ENCODE assay signal across 1 cellular context in the genomic region with DNA sequence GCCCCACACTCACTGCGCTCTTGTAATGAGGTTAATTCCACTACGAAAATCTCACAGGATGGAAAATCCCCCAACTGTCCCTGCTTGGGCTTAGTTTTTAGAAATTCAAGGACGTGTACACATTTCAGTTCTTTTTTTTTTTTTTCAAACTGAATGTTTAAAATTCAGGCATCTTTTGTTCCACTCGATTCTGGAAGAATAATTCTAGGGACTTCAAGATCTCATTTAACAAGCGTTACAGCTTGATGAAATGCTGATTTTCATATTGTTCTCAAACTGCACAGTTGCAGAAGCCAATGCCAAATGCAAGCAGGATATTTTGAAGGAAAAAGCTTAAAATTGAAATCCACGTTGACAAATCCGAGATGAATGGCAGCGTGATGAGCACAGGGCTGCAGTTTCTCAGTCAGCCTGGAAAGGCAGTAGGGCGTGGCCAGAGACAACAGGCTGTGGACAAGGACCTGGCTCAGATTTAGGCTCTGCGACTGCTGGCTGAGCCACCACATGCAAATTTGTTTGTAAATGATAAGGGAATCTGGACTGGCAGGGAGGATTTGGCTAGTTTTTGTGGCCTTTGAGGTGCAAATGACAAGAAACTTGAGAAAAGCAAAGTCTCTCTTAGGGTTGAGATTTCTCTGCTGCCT.
TF ChIP-seq lines count a peak whose summit lies in the region.

No MANE protein-coding gene starts in this region.

TF ChIP-seq in K562, 482 proteins besides CTCF, POLR2A, EP300 and RAD21:
- TF ChIP-seq, protein P1, sequence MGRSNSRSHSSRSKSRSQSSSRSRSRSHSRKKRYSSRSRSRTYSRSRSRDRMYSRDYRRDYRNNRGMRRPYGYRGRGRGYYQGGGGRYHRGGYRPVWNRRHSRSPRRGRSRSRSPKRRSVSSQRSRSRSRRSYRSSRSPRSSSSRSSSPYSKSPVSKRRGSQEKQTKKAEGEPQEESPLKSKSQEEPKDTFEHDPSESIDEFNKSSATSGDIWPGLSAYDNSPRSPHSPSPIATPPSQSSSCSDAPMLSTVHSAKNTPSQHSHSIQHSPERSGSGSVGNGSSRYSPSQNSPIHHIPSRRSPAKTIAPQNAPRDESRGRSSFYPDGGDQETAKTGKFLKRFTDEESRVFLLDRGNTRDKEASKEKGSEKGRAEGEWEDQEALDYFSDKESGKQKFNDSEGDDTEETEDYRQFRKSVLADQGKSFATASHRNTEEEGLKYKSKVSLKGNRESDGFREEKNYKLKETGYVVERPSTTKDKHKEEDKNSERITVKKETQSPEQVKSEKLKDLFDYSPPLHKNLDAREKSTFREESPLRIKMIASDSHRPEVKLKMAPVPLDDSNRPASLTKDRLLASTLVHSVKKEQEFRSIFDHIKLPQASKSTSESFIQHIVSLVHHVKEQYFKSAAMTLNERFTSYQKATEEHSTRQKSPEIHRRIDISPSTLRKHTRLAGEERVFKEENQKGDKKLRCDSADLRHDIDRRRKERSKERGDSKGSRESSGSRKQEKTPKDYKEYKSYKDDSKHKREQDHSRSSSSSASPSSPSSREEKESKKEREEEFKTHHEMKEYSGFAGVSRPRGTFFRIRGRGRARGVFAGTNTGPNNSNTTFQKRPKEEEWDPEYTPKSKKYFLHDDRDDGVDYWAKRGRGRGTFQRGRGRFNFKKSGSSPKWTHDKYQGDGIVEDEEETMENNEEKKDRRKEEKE (IDR thresholded peaks at IDR 0.05; ENCODE audit: borderline replicate concordance in 1 of 2, control insufficient read depth in 1 of 2, low read depth in 2 of 2, low read length in 1 of 2): no peak
- TF ChIP-seq ZNF134 (CRISPR knock-in tag; conservative IDR thresholded peaks at IDR 0.05) (no peak), ERF (CRISPR knock-in tag; IDR thresholded peaks at IDR 0.05) (no peak), MTA2 (IDR thresholded peaks at IDR 0.05; ENCODE audit: low read depth) (no peak), JUNB (CRISPR knock-in tag; conservative IDR thresholded peaks at IDR 0.05) (no peak), U2AF1 (optimal IDR thresholded peaks at IDR 0.05; ENCODE audit: low read depth, low read length) (no peak), ZFP36 (IDR thresholded peaks at IDR 0.05; ENCODE audit: low read depth, low read length, partially characterized antibody) (no peak), ZNF316 (IDR thresholded peaks at IDR 0.05) (no peak), YBX1 (IDR thresholded peaks at IDR 0.05) (no peak), LCOR (CRISPR knock-in tag; IDR thresholded peaks at IDR 0.05) (no peak), STAT5B (CRISPR knock-in tag; IDR thresholded peaks at IDR 0.05) (no peak), NELFE (IDR thresholded peaks at IDR 0.05; ENCODE audit: insufficient read depth, insufficient read length) (no peak), CSDE1 (IDR thresholded peaks at IDR 0.05) (no peak), ZNF12 (CRISPR knock-in tag; IDR thresholded peaks at IDR 0.05) (no peak), NFXL1 (CRISPR knock-in tag; IDR thresholded peaks at IDR 0.05) (no peak), TCF7L2 (IDR thresholded peaks at IDR 0.05; ENCODE audit: low read depth, low read length) (no peak), RBM25 (IDR thresholded peaks at IDR 0.05; ENCODE audit: low read depth, low read length, severe bottlenecking) (no peak)
- TF ChIP-seq, protein P2, sequence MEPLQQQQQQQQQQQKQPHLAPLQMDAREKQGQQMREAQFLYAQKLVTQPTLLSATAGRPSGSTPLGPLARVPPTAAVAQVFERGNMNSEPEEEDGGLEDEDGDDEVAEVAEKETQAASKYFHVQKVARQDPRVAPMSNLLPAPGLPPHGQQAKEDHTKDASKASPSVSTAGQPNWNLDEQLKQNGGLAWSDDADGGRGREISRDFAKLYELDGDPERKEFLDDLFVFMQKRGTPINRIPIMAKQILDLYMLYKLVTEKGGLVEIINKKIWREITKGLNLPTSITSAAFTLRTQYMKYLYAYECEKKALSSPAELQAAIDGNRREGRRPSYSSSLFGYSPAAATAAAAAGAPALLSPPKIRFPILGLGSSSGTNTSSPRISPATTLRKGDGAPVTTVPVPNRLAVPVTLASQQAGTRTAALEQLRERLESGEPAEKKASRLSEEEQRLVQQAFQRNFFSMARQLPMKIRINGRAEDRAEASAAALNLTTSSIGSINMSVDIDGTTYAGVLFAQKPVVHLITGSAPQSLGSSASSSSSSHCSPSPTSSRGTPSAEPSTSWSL (CRISPR knock-in tag; IDR thresholded peaks at IDR 0.05; ENCODE audit: borderline replicate concordance): no peak
- TF ChIP-seq, protein P3, sequence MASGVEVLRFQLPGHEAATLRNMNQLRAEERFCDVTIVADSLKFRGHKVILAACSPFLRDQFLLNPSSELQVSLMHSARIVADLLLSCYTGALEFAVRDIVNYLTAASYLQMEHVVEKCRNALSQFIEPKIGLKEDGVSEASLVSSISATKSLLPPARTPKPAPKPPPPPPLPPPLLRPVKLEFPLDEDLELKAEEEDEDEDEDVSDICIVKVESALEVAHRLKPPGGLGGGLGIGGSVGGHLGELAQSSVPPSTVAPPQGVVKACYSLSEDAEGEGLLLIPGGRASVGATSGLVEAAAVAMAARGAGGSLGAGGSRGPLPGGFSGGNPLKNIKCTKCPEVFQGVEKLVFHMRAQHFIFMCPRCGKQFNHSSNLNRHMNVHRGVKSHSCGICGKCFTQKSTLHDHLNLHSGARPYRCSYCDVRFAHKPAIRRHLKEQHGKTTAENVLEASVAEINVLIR (CRISPR knock-in tag; IDR thresholded peaks at IDR 0.05): no peak
- TF ChIP-seq, protein P4, sequence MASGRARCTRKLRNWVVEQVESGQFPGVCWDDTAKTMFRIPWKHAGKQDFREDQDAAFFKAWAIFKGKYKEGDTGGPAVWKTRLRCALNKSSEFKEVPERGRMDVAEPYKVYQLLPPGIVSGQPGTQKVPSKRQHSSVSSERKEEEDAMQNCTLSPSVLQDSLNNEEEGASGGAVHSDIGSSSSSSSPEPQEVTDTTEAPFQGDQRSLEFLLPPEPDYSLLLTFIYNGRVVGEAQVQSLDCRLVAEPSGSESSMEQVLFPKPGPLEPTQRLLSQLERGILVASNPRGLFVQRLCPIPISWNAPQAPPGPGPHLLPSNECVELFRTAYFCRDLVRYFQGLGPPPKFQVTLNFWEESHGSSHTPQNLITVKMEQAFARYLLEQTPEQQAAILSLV (tag; IDR thresholded peaks at IDR 0.05): no peak
